In genomic region chr1:121339611-121340010, GRCh38 we compare ENCODE assay signal across 8 cellular contexts.
DNase-seq lines count a peak whose midpoint lies in the region; ATAC-seq and TF ChIP-seq lines count a peak whose summit lies in the region.
"Not testable (repeated sequence)": the region's sequence is repeated elsewhere in the genome, so short reads cannot be mapped to it uniquely, and the experiment has no call there.

No MANE protein-coding gene starts in this region.

- not testable (repeated sequence) for H3K4ac ChIP-seq in IMR-90 (ENCODE audit: low read depth, low read length)

- H3K36me3 ChIP-seq in IMR-90 (ENCODE audit: control insufficient read depth, insufficient read depth, low read length), result not testable (repeated sequence)

- not testable (repeated sequence) for H3K9me3 Mint-ChIP-seq in activated T-helper 17 cell treated with anti-CD3 and anti-CD28 coated beads, Interleukin-2, amount 50 U/mL, for 72 hours

- not testable (repeated sequence) for H3K36me3 Mint-ChIP-seq in activated T-helper 17 cell treated with anti-CD3 and anti-CD28 coated beads, Interleukin-2, amount 50 U/mL, for 72 hours (ENCODE audit: low read depth)

- CTCF ChIA-PET in IMR-90 (lab: Yijun Ruan, JAX), result not testable (repeated sequence)

- not testable (repeated sequence) for H2AK5ac ChIP-seq in IMR-90 (ENCODE audit: low read depth, low read length)

- H3K4me1 Mint-ChIP-seq in activated T-helper 17 cell treated with anti-CD3 and anti-CD28 coated beads, Interleukin-2, amount 50 U/mL, for 72 hours, result not testable (repeated sequence)

- H4K20me1 ChIP-seq in IMR-90 (ENCODE audit: insufficient read depth, low read length), result not testable (repeated sequence)

- not testable (repeated sequence) for H3K4me3 ChIP-seq in IMR-90 (ENCODE audit: insufficient read depth, low read depth, low read length)

- not testable (repeated sequence) for H4K5ac ChIP-seq in IMR-90 (ENCODE audit: low read depth, low read length)

- not testable (repeated sequence) for BruUV-seq in IMR-90 (replicated peaks; lab: Mats Ljungman, UMichigan)

- not testable (repeated sequence) for H3K18ac ChIP-seq in IMR-90 (ENCODE audit: low read depth, low read length)

- H3K4me1 ChIP-seq in IMR-90 (ENCODE audit: control insufficient read depth, insufficient read depth, low read length), result not testable (repeated sequence)

- H3K56ac ChIP-seq in IMR-90 (ENCODE audit: extremely low read depth, insufficient read depth, low read length), result not testable (repeated sequence)

- in situ Hi-C loops in IMR-90 (cut with MboI; ENCODE audit: low sequenced_read_pairs), result not testable (repeated sequence)

- H4K91ac ChIP-seq in IMR-90 (ENCODE audit: insufficient read depth, low read depth, low read length), result not testable (repeated sequence)

- not testable (repeated sequence) for H3K9me3 ChIP-seq in IMR-90 (ENCODE audit: control insufficient read depth, insufficient read depth, low read length)

- intact Hi-C loops in IMR-90 (cut with micrococcal nuclease), result not testable (repeated sequence)

- dilution Hi-C loops in IMR-90 (cut with HindIII; ENCODE audit: low sequenced_read_pairs, unreplicated experiment), result not testable (repeated sequence)

- POLR2A ChIA-PET in IMR-90 (lab: Charles Lee; ENCODE audit: unreplicated experiment), result not testable (repeated sequence)

- not testable (repeated sequence) for TF ChIP-seq POLR2A in IMR-90 (IDR thresholded peaks at IDR 0.05; ENCODE audit: low read depth, low read length)

- H3K79me1 ChIP-seq in IMR-90 (ENCODE audit: low read depth in 1 of 2, low read length in 2 of 2), result not testable (repeated sequence)

- WGBS in IMR-90 (ENCODE audit: extremely low coverage in 2 of 2, insufficient read length in 1 of 2), 2 experiments, result no CpG with 5 or more reads among the region's 2 CpGs

- not testable (repeated sequence) for H2BK20ac ChIP-seq in IMR-90 (ENCODE audit: low read depth, low read length)

- H3K23ac ChIP-seq in IMR-90 (ENCODE audit: low read depth, low read length), result not testable (repeated sequence)

- H2AFZ ChIP-seq in IMR-90 (replicated peaks; ENCODE audit: low read length, poor library complexity), result not testable (repeated sequence)

- not testable (repeated sequence) for H3K14ac ChIP-seq in IMR-90 (replicated peaks; ENCODE audit: low read depth, low read length)

- H3K27me3 ChIP-seq in IMR-90 (ENCODE audit: control insufficient read depth, insufficient read depth, low read length), result not testable (repeated sequence)

- not testable (repeated sequence) for H3K4me2 ChIP-seq in IMR-90 (ENCODE audit: low read depth, low read length)

- H3K4me3 Mint-ChIP-seq in activated T-helper 17 cell treated with anti-CD3 and anti-CD28 coated beads, Interleukin-2, amount 50 U/mL, for 72 hours, result not testable (repeated sequence)

- H3K9me1 ChIP-seq in IMR-90 (ENCODE audit: insufficient read depth, low read length), result not testable (repeated sequence)

- peak; percentile 78 for ATAC-seq in GM18511 (IDR thresholded peaks at IDR 0.05; ENCODE audit: unreplicated experiment)
- ATAC-seq in GM19351 (IDR thresholded peaks at IDR 0.05; ENCODE audit: unreplicated experiment), result peak; percentile 67
- peak; percentile 65 for ATAC-seq in GM21717 (IDR thresholded peaks at IDR 0.05; ENCODE audit: unreplicated experiment)
- peak; percentile 89 for ATAC-seq in HG02870 (IDR thresholded peaks at IDR 0.05; ENCODE audit: unreplicated experiment)
- peak; percentile 69 for ATAC-seq in HG03159 (IDR thresholded peaks at IDR 0.05; ENCODE audit: unreplicated experiment)
- ATAC-seq in IMR-90 (ENCODE audit: low read depth), result 0 out of 2 replicates have a peak, but pooled peaks have one; percentile 16
- peak; percentile 88 for ATAC-seq in activated T-helper 17 cell treated with anti-CD3 and anti-CD28 coated beads, Interleukin-2, amount 50 U/mL, for 72 hours (replicated peaks)
- peak; percentile 86 for ATAC-seq in stimulated activated naive CD8-positive, alpha-beta T cell treated with anti-CD3 and anti-CD28 coated beads, Interleukin-15, Interleukin-2, amounts not matched to agents 100 U/mL and 50 U/mL, for 24 hours

- not testable (repeated sequence) for H3K27ac ChIP-seq in IMR-90 (ENCODE audit: insufficient read depth, low read length)

- not testable (repeated sequence) for H4K8ac ChIP-seq in IMR-90 (ENCODE audit: low read depth in 2 of 2, low read length in 2 of 2)

- H3K27me3 Mint-ChIP-seq in activated T-helper 17 cell treated with anti-CD3 and anti-CD28 coated beads, Interleukin-2, amount 50 U/mL, for 72 hours, result not testable (repeated sequence)

- not testable (repeated sequence) for H2AK9ac ChIP-seq in IMR-90 (replicated peaks; ENCODE audit: low read depth, low read length, poor library complexity)

- H2BK120ac ChIP-seq in IMR-90 (ENCODE audit: low read depth, low read length), result not testable (repeated sequence)

- not testable (repeated sequence) for TF ChIP-seq CTCF in IMR-90 (conservative IDR thresholded peaks at IDR 0.05; ENCODE audit: low read depth, low read length)

- H3K9ac ChIP-seq in IMR-90 (ENCODE audit: low read depth, low read length), result not testable (repeated sequence)

- DNase-seq in IMR-90; stimulated activated naive CD8-positive, alpha-beta T cell treated with anti-CD3 and anti-CD28 coated beads, Interleukin-15, Interleukin-2, amounts not matched to agents 100 U/mL and 50 U/mL, for 24 hours: not testable (repeated sequence)

- H2BK5ac ChIP-seq in IMR-90 (ENCODE audit: low read depth, low read length, poor library complexity, severe bottlenecking), result not testable (repeated sequence)

- TF ChIP-seq RAD21 in IMR-90 (IDR thresholded peaks at IDR 0.05; ENCODE audit: low read length), result not testable (repeated sequence)

- not testable (repeated sequence) for H3K27ac Mint-ChIP-seq in activated T-helper 17 cell treated with anti-CD3 and anti-CD28 coated beads, Interleukin-2, amount 50 U/mL, for 72 hours

- H2BK15ac ChIP-seq in IMR-90 (ENCODE audit: low read depth, low read length), result not testable (repeated sequence)

Comparison
In these comparisons a context has a peak if more than half of its experiments do, and no peak if none do; other contexts are left out.
1. ATAC-seq: peak in every context shown above with its lines; median percentile 89 in HG02870; 88 in activated T-helper 17 cell treated with anti-CD3 and anti-CD28 coated beads, Interleukin-2, amount 50 U/mL, for 72 hours; 86 in stimulated activated naive CD8-positive, alpha-beta T cell treated with anti-CD3 and anti-CD28 coated beads, Interleukin-15, Interleukin-2, amounts not matched to agents 100 U/mL and 50 U/mL, for 24 hours; 78 in GM18511; 69 in HG03159; 67 in GM19351; 65 in GM21717; 16 in IMR-90.